In genomic region chr4:149595500-149595899, GRCh38 we compare ENCODE assay signal across 1 cellular context.
TF ChIP-seq lines count a peak whose summit lies in the region.

No MANE protein-coding gene starts in this region.

TF ChIP-seq in WTC11, 78 proteins besides CTCF, POLR2A, EP300 and RAD21 (continued from another document):
- TF ChIP-seq ARID4B (CRISPR knock-in tag; IDR thresholded peaks at IDR 0.05; ENCODE audit: borderline replicate concordance): no peak
- TF ChIP-seq MAX (CRISPR knock-in tag; IDR thresholded peaks at IDR 0.05): no peak
